In genomic region chr1:3610165-3610822, GRCh38 we compare ENCODE assay signal across 9 cellular contexts. TPM values are rescaled to one million over a fixed set of nuclear protein-coding genes. Genes with fewer than 3 reads are reported as not detected.
DNase-seq lines count a peak whose midpoint lies in the region; ATAC-seq, FAIRE-seq and TF ChIP-seq lines count a peak whose summit lies in the region.
"Had no signal": no experiment of that assay in that cellular context is flagged by ENCODE, and none has a peak within 500 bp of the region (broad histone marks: within the 10 kb centered on the region; RNA-seq: fewer than 3 reads in every experiment).

No MANE protein-coding gene starts in this region.

- H3K4me3 Mint-ChIP-seq in activated naive CD4-positive, alpha-beta T cell treated with anti-CD3 and anti-CD28 coated beads, Interleukin-2, amount 50 U/mL, for 24 hours, result peak overlapping the region; percentile 44

- WGBS in iPS DF 6.9 (ENCODE audit: insufficient coverage, insufficient read length), result no CpG with 5 or more reads among the region's 19 CpGs
- 11 to 26% methylated on average over 13 to 19 of the region's 19 CpGs for WGBS in testis, 2 donors
- 23% methylated on average over 19 of the region's 19 CpGs for WGBS in prostate gland

- no peaks in the 10 kb centered on the region for H3K27me3 ChIP-seq in Peyer's patch
- no peaks in the 10 kb centered on the region for H3K27me3 ChIP-seq in iPS DF 6.9 (ENCODE audit: control insufficient read depth, insufficient read depth, low read length)
- no peaks in the 10 kb centered on the region for H3K27me3 ChIP-seq in testis
- H3K27me3 ChIP-seq in prostate gland (replicated peaks; ENCODE audit: insufficient read depth), result peaks cover 7% of the 10 kb centered on the region

- peaks cover 3% of the 10 kb centered on the region for H3K27me3 Mint-ChIP-seq in activated naive CD4-positive, alpha-beta T cell treated with anti-CD3 and anti-CD28 coated beads, Interleukin-2, amount 50 U/mL, for 24 hours

- H3K36me3 ChIP-seq in Peyer's patch (no peaks in the 10 kb centered on the region), iPS DF 6.9 (ENCODE audit: control insufficient read depth, insufficient read depth, low read length) (no peaks in the 10 kb centered on the region), testis (ENCODE audit: low read depth, missing control alignments) (no peaks in the 10 kb centered on the region), prostate gland (no peaks in the 10 kb centered on the region)

- H3K36me3 Mint-ChIP-seq in activated naive CD4-positive, alpha-beta T cell treated with anti-CD3 and anti-CD28 coated beads, Interleukin-2, amount 50 U/mL, for 24 hours, result no peaks in the 10 kb centered on the region
- H3K36me3 Mint-ChIP-seq in activated naive CD4-positive, alpha-beta T cell treated with anti-CD3 and anti-CD28 coated beads, Interleukin-2, amount 50 U/mL, for 72 hours, result no peaks in the 10 kb centered on the region

- H3K27ac ChIP-seq in Peyer's patch (no peak overlapping the region), iPS DF 6.9 (ENCODE audit: low read length) (no peak overlapping the region), testis (no peak overlapping the region), prostate gland (no peak overlapping the region)

- no peak for TF ChIP-seq POLR2A in Peyer's patch (IDR thresholded peaks at IDR 0.05)
- TF ChIP-seq POLR2A in testis (IDR thresholded peaks at IDR 0.05), result no peak
- TF ChIP-seq POLR2A in prostate gland (IDR thresholded peaks at IDR 0.05), result no peak

- H3K4me3 ChIP-seq in Peyer's patch (peak overlapping the region in 3 of 4 donors; percentile 18 to 53 (median 47)), iPS DF 6.9 (ENCODE audit: low read length) (peak overlapping the region; percentile 60; the same call in 1 of the 2 replicates), testis (no peak overlapping the region), prostate gland (no peak overlapping the region)

- H3K9me3 ChIP-seq in Peyer's patch, result no peaks in the 10 kb centered on the region
- no peaks in the 10 kb centered on the region for H3K9me3 ChIP-seq in iPS DF 6.9 (ENCODE audit: control insufficient read depth, insufficient read depth, low read length)
- H3K9me3 ChIP-seq in testis, result no peaks in the 10 kb centered on the region
- no peaks in the 10 kb centered on the region for H3K9me3 ChIP-seq in prostate gland

- no peak for DNase-seq in activated naive CD4-positive, alpha-beta T cell treated with anti-CD3 and anti-CD28 coated beads, Interleukin-2, amount 50 U/mL, for 72 hours (ENCODE audit: low spot score in 2 of 2)
- DNase-seq in Peyer's patch (no peak), iPS DF 6.9 (ENCODE audit: low read depth, low spot score) (no peak), testis (peak; percentile 36), NCI-H526 (lab: John Stamatoyannopoulos, UW) (no peak), prostate gland (ENCODE audit: low spot score) (no peak), frontal cortex (ENCODE audit: low spot score in 2 of 2) (no peak)
- DNase-seq: activated CD4-positive, alpha-beta T cell treated with anti-CD3 and anti-CD28 coated beads for 48 hours had no signal

- TF ChIP-seq CTCF in Peyer's patch (IDR thresholded peaks at IDR 0.05) (no peak), testis (IDR thresholded peaks at IDR 0.05) (no peak), prostate gland (IDR thresholded peaks at IDR 0.05) (no peak)

- peaks cover 5 to 18% (median 15%) of the 10 kb centered on the region in 4 donors for H3K4me1 ChIP-seq in Peyer's patch
- H3K4me1 ChIP-seq in iPS DF 6.9 (ENCODE audit: control insufficient read depth, insufficient read depth, low read length), result peaks cover 9% of the 10 kb centered on the region; the same call in 1 of the 2 replicates
- H3K4me1 ChIP-seq in testis, result peaks cover 14% of the 10 kb centered on the region
- H3K4me1 ChIP-seq in prostate gland (replicated peaks), result peaks cover 7% of the 10 kb centered on the region

- H3K27ac Mint-ChIP-seq in activated naive CD4-positive, alpha-beta T cell treated with anti-CD3 and anti-CD28 coated beads, Interleukin-2, amount 50 U/mL, for 24 hours, result no peak overlapping the region
- no peak overlapping the region for H3K27ac Mint-ChIP-seq in activated naive CD4-positive, alpha-beta T cell treated with anti-CD3 and anti-CD28 coated beads, Interleukin-2, amount 50 U/mL, for 72 hours

- FAIRE-seq in frontal cortex (lab: Jason Lieb, UNC), result no peak

- ATAC-seq in activated naive CD4-positive, alpha-beta T cell treated with anti-CD3 and anti-CD28 coated beads, Interleukin-2, amount 50 U/mL, for 72 hours, result no peak

- intact Hi-C loops in testis (cut with DNase I; ENCODE audit: low total_unique reads), result no loop called here
- intact Hi-C loops in prostate gland (cut with DNase I), result no loop called here

- H3K4me1 Mint-ChIP-seq in activated naive CD4-positive, alpha-beta T cell treated with anti-CD3 and anti-CD28 coated beads, Interleukin-2, amount 50 U/mL, for 24 hours, result peaks cover 9% of the 10 kb centered on the region

- no peaks in the 10 kb centered on the region for H3K9me3 Mint-ChIP-seq in activated naive CD4-positive, alpha-beta T cell treated with anti-CD3 and anti-CD28 coated beads, Interleukin-2, amount 50 U/mL, for 24 hours
- H3K9me3 Mint-ChIP-seq in activated naive CD4-positive, alpha-beta T cell treated with anti-CD3 and anti-CD28 coated beads, Interleukin-2, amount 50 U/mL, for 72 hours, result no peaks in the 10 kb centered on the region

RNA-seq across cellular contexts. Expression of gene MEGF6, which starts 1.0 kb away (rescaled TPM):
- total RNA-seq in activated naive CD4-positive, alpha-beta T cell treated with anti-CD3 and anti-CD28 coated beads, Interleukin-2, amount 50 U/mL, for 72 hours, result 1 to 10 TPM; 4.6 to 7.6 TPM
- 10 to 100 TPM in 2 of 4 donors, 1 to 10 TPM in 2; 2.5 to 61.1 (median 11.1) TPM for total RNA-seq in Peyer's patch
- 10 to 100 TPM; 16.1 to 26.4 TPM for total RNA-seq in testis
- polyA plus RNA-seq in testis (ENCODE audit: insufficient read depth, low read depth, low replicate concordance), result 9.0 TPM
- 10 to 100 TPM; 67.3 to 82.5 TPM for total RNA-seq in prostate gland
- total RNA-seq in frontal cortex, result 5.3 TPM

RNA-seq across cellular contexts. Expression of gene TPRG1L, which starts 14.5 kb away (rescaled TPM):
- total RNA-seq in activated naive CD4-positive, alpha-beta T cell treated with anti-CD3 and anti-CD28 coated beads, Interleukin-2, amount 50 U/mL, for 72 hours, result 1 to 10 TPM; 6.0 to 10.0 TPM
- total RNA-seq in Peyer's patch (10 to 100 TPM; 16.5 to 93.9 (median 71.3) TPM), testis (10 to 100 TPM; 30.6 to 33.3 TPM), prostate gland (10 to 100 TPM; 26.4 to 35.0 TPM), frontal cortex (23.6 TPM)
- polyA plus RNA-seq in testis (ENCODE audit: insufficient read depth, low read depth, low replicate concordance), result 40.9 TPM

RNA-seq across cellular contexts. Expression of gene WRAP73, which starts 39.6 kb away (rescaled TPM):
- total RNA-seq in activated naive CD4-positive, alpha-beta T cell treated with anti-CD3 and anti-CD28 coated beads, Interleukin-2, amount 50 U/mL, for 72 hours, result 10 to 100 TPM; 26.5 to 38.6 TPM
- total RNA-seq in Peyer's patch (10 to 100 TPM; 34.3 to 71.1 (median 49.4) TPM), testis (10 to 100 TPM; 26.1 to 34.2 TPM), prostate gland (10 to 100 TPM; 22.3 to 39.5 TPM), frontal cortex (15.1 TPM)
- polyA plus RNA-seq in testis (ENCODE audit: insufficient read depth, low read depth, low replicate concordance), result 32.5 TPM

RNA-seq across cellular contexts. Expression of gene TP73, which starts 42.0 kb away (rescaled TPM):
- total RNA-seq in activated naive CD4-positive, alpha-beta T cell treated with anti-CD3 and anti-CD28 coated beads, Interleukin-2, amount 50 U/mL, for 72 hours, result under 1 TPM; 0.30 to 0.39 TPM
- under 1 TPM in 1 of 4 donors, not detected in 3; 0.38 TPM for total RNA-seq in Peyer's patch
- total RNA-seq in testis, result 1 to 10 TPM; 1.3 to 1.5 TPM
- 2.2 TPM for polyA plus RNA-seq in testis (ENCODE audit: insufficient read depth, low read depth, low replicate concordance)
- 10 to 100 TPM in 1 of 2 donors, 1 to 10 TPM in 1; 5.1 to 15.1 TPM for total RNA-seq in prostate gland
- total RNA-seq in frontal cortex, result 0.41 TPM

Comparison
In these comparisons a context has a peak if more than half of its experiments do, and no peak if none do; other contexts are left out.
1. H3K4me3 ChIP-seq: peak in Peyer's patch (3 of 4) and iPS DF 6.9 (single experiment); none in testis (0 of 2) and prostate gland (0 of 2).